8 cellular contexts compared by ENCODE assay signal in genomic region chr16:19071811-19072777, GRCh38. TPM values are rescaled to one million over a fixed set of nuclear protein-coding genes. Genes with fewer than 3 reads are reported as not detected.
A peak's percentile ranks its signal among the peaks of the same experiment; 100 is the strongest.
DNase-seq lines count a peak whose midpoint lies in the region; FAIRE-seq and TF ChIP-seq lines count a peak whose summit lies in the region.

No MANE protein-coding gene starts in this region.

- no peak overlapping the region for H3K4me3 Mint-ChIP-seq in glutamatergic neuron (ENCODE audit: unreplicated experiment)

- H3K36me3 Mint-ChIP-seq in glutamatergic neuron (ENCODE audit: unreplicated experiment): no peaks in the 10 kb centered on the region

- DNase-seq in AG09309 (ENCODE audit: low read depth) (peak; percentile 16), GM18507 (ENCODE audit: extremely low spot score, insufficient read length, low read depth) (no peak), OCI-M1 (lab: John Stamatoyannopoulos, UW) (peak; percentile 71), glutamatergic neuron (peak; percentile 65), renal cortical epithelial cell (ENCODE audit: low read depth) (peak; percentile 40), NCI-H2081 treated with DMSO at 0.1 percent for 48 hours (lab: John Stamatoyannopoulos, UW) (no peak), GF-D8 (lab: John Stamatoyannopoulos, UW) (no peak)
- peak; percentile 59 for DNase-seq in activated naive CD4-positive, alpha-beta T cell treated with Interleukin-2 at 50 U/mL for 16 hours

- H3K27ac Mint-ChIP-seq in glutamatergic neuron (ENCODE audit: unreplicated experiment): no peak overlapping the region

- no peaks in the 10 kb centered on the region for H3K4me1 Mint-ChIP-seq in glutamatergic neuron (ENCODE audit: low read depth, unreplicated experiment)

- H3K27me3 Mint-ChIP-seq in glutamatergic neuron (ENCODE audit: unreplicated experiment): peaks cover 3% of the 10 kb centered on the region

- no peak overlapping the region for H3K4me3 ChIP-seq in AG09309 (ENCODE audit: control insufficient read depth, low read depth, low read length)

- H3K9me3 Mint-ChIP-seq in glutamatergic neuron (ENCODE audit: unreplicated experiment): peaks cover 5% of the 10 kb centered on the region

- FAIRE-seq in GM18507 (lab: Jason Lieb, UNC): peak; percentile 76

- TF ChIP-seq CTCF in AG09309 (IDR thresholded peaks at IDR 0.05; ENCODE audit: control insufficient read depth, insufficient read depth, low read depth, low read length, missing control alignments): peak; percentile 85
- TF ChIP-seq CTCF in glutamatergic neuron (IDR thresholded peaks at IDR 0.05; ENCODE audit: partially characterized antibody, unreplicated experiment): peak; percentile 68

RNA-seq across cellular contexts. Expression of gene COQ7, which starts 4.7 kb away (rescaled TPM):
- 21.3 TPM for total RNA-seq in glutamatergic neuron (ENCODE audit: unreplicated experiment)
- total RNA-seq in renal cortical epithelial cell: 12.3 and 28.1 TPM in 2 replicates

RNA-seq across cellular contexts. Expression of gene ITPRIPL2, which starts 41.7 kb away (rescaled TPM):
- 3.4 TPM for total RNA-seq in glutamatergic neuron (ENCODE audit: unreplicated experiment)
- 32.1 and 50.8 TPM in 2 replicates for total RNA-seq in renal cortical epithelial cell

Comparison
In these comparisons a context has a peak if more than half of its experiments do, and no peak if none do; other contexts are left out.
1. DNase-seq: peak in AG09309 (single experiment), OCI-M1 (single experiment), activated naive CD4-positive, alpha-beta T cell treated with Interleukin-2 at 50 U/mL for 16 hours (single experiment), glutamatergic neuron (single experiment) and renal cortical epithelial cell (single experiment); none in GM18507 (single experiment), NCI-H2081 treated with DMSO at 0.1 percent for 48 hours (single experiment) and GF-D8 (single experiment).